ENCODE assay signal across 1 cellular context in the genomic region with DNA sequence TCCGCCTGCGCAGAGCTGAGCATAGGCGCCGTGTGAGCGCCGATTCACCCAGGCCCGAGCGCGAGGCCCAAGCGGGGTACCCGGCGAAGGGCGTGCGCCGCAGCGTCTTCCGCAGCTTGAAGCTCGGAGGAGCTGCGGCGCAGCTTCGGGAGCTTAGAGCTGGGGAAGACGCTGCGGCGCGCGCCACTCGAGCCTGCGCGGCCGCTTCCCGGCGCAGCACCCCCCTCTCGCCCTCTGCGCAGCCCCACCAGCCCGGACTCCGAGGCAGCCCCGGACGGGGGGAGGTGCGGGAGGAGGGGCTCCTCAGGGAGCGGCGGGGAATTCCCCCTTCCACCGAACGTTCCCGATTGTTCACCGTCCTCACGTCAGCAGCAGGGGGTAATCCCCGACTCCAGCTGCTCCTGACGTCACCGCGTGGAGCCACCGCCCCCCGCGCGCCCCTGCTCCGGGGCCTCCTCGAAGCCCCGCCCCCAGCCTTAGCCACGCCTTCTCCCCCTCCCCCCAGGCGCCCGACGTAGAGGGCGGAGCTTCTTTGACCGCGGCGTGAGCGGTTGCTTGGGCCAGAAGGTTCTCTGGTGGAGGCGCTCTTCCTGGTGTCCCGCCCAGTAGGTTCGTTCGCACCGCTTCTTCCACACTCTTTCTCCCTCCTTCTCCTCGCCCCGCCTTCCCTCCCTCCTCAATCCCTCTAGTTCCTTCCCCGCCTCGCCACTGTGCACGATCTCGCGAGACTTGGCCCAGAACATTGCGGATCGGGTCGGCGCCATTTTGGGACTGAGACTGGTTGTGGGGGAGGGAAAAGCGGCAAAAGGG.
TF ChIP-seq lines count a peak whose summit lies in the region.

A gene with protein sequence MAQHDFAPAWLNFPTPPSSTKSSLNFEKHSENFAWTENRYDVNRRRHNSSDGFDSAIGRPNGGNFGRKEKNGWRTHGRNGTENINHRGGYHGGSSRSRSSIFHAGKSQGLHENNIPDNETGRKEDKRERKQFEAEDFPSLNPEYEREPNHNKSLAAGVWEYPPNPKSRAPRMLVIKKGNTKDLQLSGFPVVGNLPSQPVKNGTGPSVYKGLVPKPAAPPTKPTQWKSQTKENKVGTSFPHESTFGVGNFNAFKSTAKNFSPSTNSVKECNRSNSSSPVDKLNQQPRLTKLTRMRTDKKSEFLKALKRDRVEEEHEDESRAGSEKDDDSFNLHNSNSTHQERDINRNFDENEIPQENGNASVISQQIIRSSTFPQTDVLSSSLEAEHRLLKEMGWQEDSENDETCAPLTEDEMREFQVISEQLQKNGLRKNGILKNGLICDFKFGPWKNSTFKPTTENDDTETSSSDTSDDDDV (plus strand): TSS at position 742 of the 810 bp plus-strand sequence. CDS start 40,072 bp downstream, outside the sequence.

TF ChIP-seq in GM23338, 12 proteins besides CTCF, POLR2A, EP300 and RAD21 (continued from another document):
- TF ChIP-seq EZH2phosphoT487 (IDR thresholded peaks at IDR 0.05; ENCODE audit: unreplicated experiment): no peak
- peak; percentile 87 for TF ChIP-seq POLR2AphosphoS5 (IDR thresholded peaks at IDR 0.05; ENCODE audit: low read depth)
- TF ChIP-seq, protein P1, sequence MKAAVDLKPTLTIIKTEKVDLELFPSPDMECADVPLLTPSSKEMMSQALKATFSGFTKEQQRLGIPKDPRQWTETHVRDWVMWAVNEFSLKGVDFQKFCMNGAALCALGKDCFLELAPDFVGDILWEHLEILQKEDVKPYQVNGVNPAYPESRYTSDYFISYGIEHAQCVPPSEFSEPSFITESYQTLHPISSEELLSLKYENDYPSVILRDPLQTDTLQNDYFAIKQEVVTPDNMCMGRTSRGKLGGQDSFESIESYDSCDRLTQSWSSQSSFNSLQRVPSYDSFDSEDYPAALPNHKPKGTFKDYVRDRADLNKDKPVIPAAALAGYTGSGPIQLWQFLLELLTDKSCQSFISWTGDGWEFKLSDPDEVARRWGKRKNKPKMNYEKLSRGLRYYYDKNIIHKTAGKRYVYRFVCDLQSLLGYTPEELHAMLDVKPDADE (IDR thresholded peaks at IDR 0.05): peak; percentile 19; the same call in 1 of the 2 replicates
